ENCODE assay signal across 8 cellular contexts in genomic region chr11:287821-288327, GRCh38. TPM values are rescaled to one million over a fixed set of nuclear protein-coding genes. Genes with fewer than 3 reads are reported as not detected.
DNase-seq lines count a peak whose midpoint lies in the region; ATAC-seq and TF ChIP-seq lines count a peak whose summit lies in the region.

No MANE protein-coding gene starts in this region.

- H2AFZ ChIP-seq in OCI-LY7 (ENCODE audit: low read length) (no peak overlapping the region), mammary epithelial cell (ENCODE audit: low read depth, low read length) (no peak overlapping the region)

- BruUV-seq in OCI-LY7 (replicated peaks; lab: Mats Ljungman, UMichigan) (no TSS peak), mammary epithelial cell (replicated peaks; lab: Mats Ljungman, UMichigan) (no TSS peak)

- H3K4me3 ChIP-seq in AG09309 (ENCODE audit: control insufficient read depth, low read depth, low read length) (peak overlapping the region; percentile 54), OCI-LY7 (ENCODE audit: low read depth, low read length, poor library complexity, severe bottlenecking) (no peak overlapping the region), mammary epithelial cell (replicated peaks in 1 of 3; ENCODE audit: insufficient read depth in 1 of 3, low read depth in 2 of 3, low read length in 3 of 3) (peak overlapping the region in 2 of 3 experiments; percentile 41 to 45), mesendoderm (ENCODE audit: low read length) (peak overlapping the region; percentile 36), transverse colon (peak overlapping the region; percentile 57 to 83 (median 80))

- no peak overlapping the region for H3K23ac ChIP-seq in mesendoderm (ENCODE audit: low read length)

- no peak overlapping the region for H2BK15ac ChIP-seq in mesendoderm (replicated peaks; ENCODE audit: low read depth)

- H2AK5ac ChIP-seq in mesendoderm (ENCODE audit: low read length): no peak overlapping the region

- no peaks in the 10 kb centered on the region for H3K4me1 ChIP-seq in OCI-LY7 (ENCODE audit: insufficient read depth, low read length, poor library complexity, severe bottlenecking)
- H3K4me1 ChIP-seq in mammary epithelial cell (ENCODE audit: insufficient read depth, low read length): peaks cover 18% of the 10 kb centered on the region
- peaks cover 12% of the 10 kb centered on the region for H3K4me1 ChIP-seq in mesendoderm (ENCODE audit: control insufficient read depth, low read depth, low read length)
- H3K4me1 ChIP-seq in transverse colon: peaks cover 0 to 19% (median 15%) of the 10 kb centered on the region in 4 donors

- H2BK120ac ChIP-seq in mesendoderm (ENCODE audit: low read depth, low read length): no peak overlapping the region

- H3K9me3 ChIP-seq in OCI-LY7 (ENCODE audit: low read length) (no peaks in the 10 kb centered on the region), mammary epithelial cell (replicated peaks; ENCODE audit: insufficient read depth, low read length) (no peaks in the 10 kb centered on the region), transverse colon (no peaks in the 10 kb centered on the region)

- intact Hi-C loops in OCI-LY7 (cut with micrococcal nuclease; ENCODE audit: unreplicated experiment): no loop called here
- intact Hi-C loops in mammary epithelial cell (cut with micrococcal nuclease): no loop called here
- intact Hi-C loops in transverse colon (cut with DNase I; ENCODE audit: low total_unique reads): no loop called here

- H3K9ac ChIP-seq in mammary epithelial cell (ENCODE audit: insufficient read depth, low read length) (no peak overlapping the region), mesendoderm (ENCODE audit: low read length) (peak overlapping the region; percentile 75)

- H3K9me2 ChIP-seq in OCI-LY7 (ENCODE audit: insufficient read depth, low read length): no peaks in the 10 kb centered on the region

- H3K27ac ChIP-seq in OCI-LY7 (ENCODE audit: low read depth, low read length, poor library complexity, severe bottlenecking): no peak overlapping the region
- no peak overlapping the region for H3K27ac ChIP-seq in mammary epithelial cell (ENCODE audit: insufficient read depth, low read depth, low read length)
- H3K27ac ChIP-seq in mesendoderm (ENCODE audit: low read depth, low read length): no peak overlapping the region
- H3K27ac ChIP-seq in transverse colon: peak overlapping the region; percentile 73 to 81 (median 74)

- H3K56ac ChIP-seq in mesendoderm (ENCODE audit: low read length): peak overlapping the region; percentile 88

- no peaks in the 10 kb centered on the region for H4K20me1 ChIP-seq in OCI-LY7 (ENCODE audit: insufficient read depth, low read length)
- no peaks in the 10 kb centered on the region for H4K20me1 ChIP-seq in mammary epithelial cell (ENCODE audit: insufficient read depth, low read length)

- WGBS in mammary epithelial cell (ENCODE audit: low coverage, missing lambda C conversion rate): 22% methylated on average over 11 of the region's 31 CpGs
- WGBS in mesendoderm (ENCODE audit: extremely low coverage, insufficient coverage, low lambda C conversion rate): no CpG with 5 or more reads among the region's 31 CpGs
- WGBS in transverse colon (ENCODE audit: low coverage in 1 of 2), 2 donors: 19 to 23% methylated on average over 12 to 29 of the region's 31 CpGs

- in situ Hi-C loops in mammary epithelial cell (cut with MboI; ENCODE audit: low sequenced_read_pairs in 2 of 2) (no loop called here), transverse colon (cut with MboI; ENCODE audit: low pct_ligation_motif_present in 1 of 4, low pct_unique_long_range_greater_than_20kb in 1 of 4, low sequenced_read_pairs in 3 of 4) (no loop called here)

- TF ChIP-seq EP300 in transverse colon (IDR thresholded peaks at IDR 0.05; ENCODE audit: low read depth): no peak

- H3K36me3 ChIP-seq in OCI-LY7 (ENCODE audit: insufficient read depth, low read length) (no peaks in the 10 kb centered on the region), mammary epithelial cell (ENCODE audit: insufficient read depth, low read length) (no peaks in the 10 kb centered on the region), mesendoderm (ENCODE audit: control insufficient read depth, insufficient read depth, low read length) (no peaks in the 10 kb centered on the region), transverse colon (no peaks in the 10 kb centered on the region)

- H3K27me3 ChIP-seq in mammary epithelial cell (ENCODE audit: insufficient read depth, low read length): peaks cover 14% of the 10 kb centered on the region
- H3K27me3 ChIP-seq in mesendoderm (ENCODE audit: insufficient read depth, low read length, poor library complexity): no peaks in the 10 kb centered on the region
- H3K27me3 ChIP-seq in transverse colon: peaks cover 29% of the 10 kb centered on the region

- TF ChIP-seq CTCF in AG09309 (IDR thresholded peaks at IDR 0.05; ENCODE audit: control insufficient read depth, insufficient read depth, low read depth, low read length, missing control alignments): no peak
- no peak for TF ChIP-seq CTCF in OCI-LY7 (conservative IDR thresholded peaks at IDR 0.05; ENCODE audit: low read length)
- TF ChIP-seq CTCF in mammary epithelial cell (conservative IDR thresholded peaks at IDR 0.05 in 1 of 2, IDR thresholded peaks at IDR 0.05 in 1 of 2; ENCODE audit: extremely low read depth in 1 of 2, insufficient read depth in 1 of 2, low read depth in 1 of 2, low read length in 2 of 2): no peak
- no peak for TF ChIP-seq CTCF in transverse colon (IDR thresholded peaks at IDR 0.05)

- H3K79me1 ChIP-seq in mesendoderm (ENCODE audit: low read length): peaks cover 1% of the 10 kb centered on the region

- no peak for DNase-seq in AG09309 (ENCODE audit: low read depth)
- no peak for DNase-seq in OCI-LY7 (ENCODE audit: low spot score)
- no peak for DNase-seq in mammary epithelial cell
- DNase-seq in mesendoderm: no peak
- DNase-seq in transverse colon: peak; percentile 42
- DNase-seq in inferior parietal cortex (ENCODE audit: extremely low spot score): no peak

- H3K79me2 ChIP-seq in OCI-LY7 (ENCODE audit: insufficient read depth, low read depth, low read length): no peaks in the 10 kb centered on the region
- H3K79me2 ChIP-seq in mammary epithelial cell (ENCODE audit: insufficient read depth, low read length): no peaks in the 10 kb centered on the region
- H3K79me2 ChIP-seq in mesendoderm (ENCODE audit: control insufficient read depth, insufficient read depth, low read length): no peaks in the 10 kb centered on the region

- CTCF ChIA-PET in OCI-LY7 (lab: Charles Lee; ENCODE audit: unreplicated experiment): no interaction called here
- CTCF ChIA-PET in mammary epithelial cell (lab: Charles Lee; ENCODE audit: low non-redundant PET): no interaction called here

- H2BK5ac ChIP-seq in mesendoderm (ENCODE audit: low read length): no peak overlapping the region

- peak overlapping the region; percentile 9 for H3K18ac ChIP-seq in mesendoderm (ENCODE audit: low read length)

- H3K4ac ChIP-seq in mesendoderm (ENCODE audit: low read depth, low read length): no peak overlapping the region

- H4K8ac ChIP-seq in mesendoderm (ENCODE audit: low read depth, low read length): no peak overlapping the region

- no peak overlapping the region for H4K5ac ChIP-seq in mesendoderm (ENCODE audit: low read length)

- no peak for ATAC-seq in GM21381 (IDR thresholded peaks at IDR 0.05; ENCODE audit: unreplicated experiment)
- no peak for ATAC-seq in HG03342 (IDR thresholded peaks at IDR 0.05; ENCODE audit: unreplicated experiment)

- H3K4me2 ChIP-seq in OCI-LY7 (ENCODE audit: low read length) (peak overlapping the region; percentile 34; the same call in 1 of the 2 replicates), mammary epithelial cell (ENCODE audit: insufficient read depth, low read depth, low read length) (peak overlapping the region; percentile 93), mesendoderm (ENCODE audit: low read length) (peak overlapping the region; percentile 71)

- POLR2A ChIA-PET in OCI-LY7 (lab: Charles Lee): interaction anchor here (0.8 kb wide), 1 partner anchor 12 kb away, joined by 3 read pairs; no protein-coding TSS in a partner anchor

- no peak for TF ChIP-seq POLR2A in transverse colon (IDR thresholded peaks at IDR 0.05)

- dilution Hi-C loops in mammary epithelial cell (cut with HindIII; ENCODE audit: low sequenced_read_pairs): no loop called here

RNA-seq across cellular contexts. Expression of gene PGGHG, which starts 1.1 kb away (rescaled TPM):
- total RNA-seq in OCI-LY7 (2014; rRNA removed; shearing (Covaris generic)): 6.3 and 7.0 TPM in 2 replicates
- total RNA-seq in OCI-LY7 (2022) (0.93 and 1.2 TPM in 2 replicates), mammary epithelial cell (1 to 10 TPM; 2.5 to 7.9 TPM), transverse colon (100 to 1,000 TPM in 1 of 4 donors, 10 to 100 TPM in 3; 15.4 to 117 (median 30.8) TPM)
- 1.5 TPM for polyA plus RNA-seq in mammary epithelial cell
- 2.1 TPM for polyA minus RNA-seq in mammary epithelial cell
- 27.3 TPM for polyA plus RNA-seq in mesendoderm (2013, experiment 1 of 2)
- 26.0 TPM for polyA plus RNA-seq in mesendoderm (2013, experiment 2 of 2)

RNA-seq across cellular contexts. Expression of gene NLRP6, which starts 9.7 kb away (rescaled TPM):
- total RNA-seq in OCI-LY7 (2014; rRNA removed; shearing (Covaris generic)): 0.25 and 0.39 TPM in 2 replicates
- 0.65 and 2.0 TPM in 2 replicates for total RNA-seq in OCI-LY7 (2022)
- not detected for total RNA-seq in mammary epithelial cell
- not detected for polyA plus RNA-seq in mammary epithelial cell
- polyA minus RNA-seq in mammary epithelial cell: not detected
- polyA plus RNA-seq in mesendoderm (2013, experiment 1 of 2): not detected
- not detected for polyA plus RNA-seq in mesendoderm (2013, experiment 2 of 2)
- total RNA-seq in transverse colon: 1 to 10 TPM in 2 of 4 donors, not detected in 2; 1.8 to 2.1 TPM

RNA-seq across cellular contexts. Expression of gene IFITM5, which starts 11.5 kb away (rescaled TPM):
- total RNA-seq in OCI-LY7 (2014; rRNA removed; shearing (Covaris generic)): not detected in 2 replicates
- total RNA-seq in OCI-LY7 (2022) (not detected in 2 replicates), mammary epithelial cell (not detected), transverse colon (not detected)
- polyA plus RNA-seq in mammary epithelial cell: not detected
- not detected for polyA minus RNA-seq in mammary epithelial cell
- 0.13 TPM for polyA plus RNA-seq in mesendoderm (2013, experiment 1 of 2)
- 0.15 TPM for polyA plus RNA-seq in mesendoderm (2013, experiment 2 of 2)

RNA-seq across cellular contexts. Expression of gene IFITM2, which starts 19.7 kb away (rescaled TPM):
- 9.5 and 22.1 TPM in 2 replicates for total RNA-seq in OCI-LY7 (2014; rRNA removed; shearing (Covaris generic))
- 110 and 117 TPM in 2 replicates for total RNA-seq in OCI-LY7 (2022)
- total RNA-seq in mammary epithelial cell: 10 to 100 TPM in 1 of 2 donors, 1 to 10 TPM in 1; 4.7 to 29.1 TPM
- 37.8 TPM for polyA plus RNA-seq in mammary epithelial cell
- polyA minus RNA-seq in mammary epithelial cell: 92.3 TPM
- polyA plus RNA-seq in mesendoderm (2013, experiment 1 of 2): 1,871 TPM
- 1,795 TPM for polyA plus RNA-seq in mesendoderm (2013, experiment 2 of 2)
- 10 to 100 TPM; 19.1 to 78.6 (median 49.8) TPM for total RNA-seq in transverse colon

RNA-seq across cellular contexts. Expression of gene IFITM1, which starts 26.0 kb away (rescaled TPM):
- total RNA-seq in OCI-LY7 (2014; rRNA removed; shearing (Covaris generic)): 30.3 and 36.4 TPM in 2 replicates
- total RNA-seq in OCI-LY7 (2022) (72.4 TPM in 2 replicates), mammary epithelial cell (1 to 10 TPM; 1.7 to 2.8 TPM), transverse colon (100 to 1,000 TPM in 1 of 4 donors, 10 to 100 TPM in 3; 19.9 to 109 (median 60.5) TPM)
- 5.1 TPM for polyA plus RNA-seq in mammary epithelial cell
- polyA minus RNA-seq in mammary epithelial cell: 2.0 TPM
- 1,155 TPM for polyA plus RNA-seq in mesendoderm (2013, experiment 1 of 2)
- polyA plus RNA-seq in mesendoderm (2013, experiment 2 of 2): 1,131 TPM

Comparison
In these comparisons a context has a peak if more than half of its experiments do, and no peak if none do; other contexts are left out.
1. H3K27ac ChIP-seq: peak in transverse colon (4 of 4); none in OCI-LY7 (single experiment), mammary epithelial cell (single experiment) and mesendoderm (single experiment).
2. H3K4me2 ChIP-seq: peak in every context shown above with its lines; median percentile 93 in mammary epithelial cell; 71 in mesendoderm; 34 in OCI-LY7.